In the genomic region with DNA sequence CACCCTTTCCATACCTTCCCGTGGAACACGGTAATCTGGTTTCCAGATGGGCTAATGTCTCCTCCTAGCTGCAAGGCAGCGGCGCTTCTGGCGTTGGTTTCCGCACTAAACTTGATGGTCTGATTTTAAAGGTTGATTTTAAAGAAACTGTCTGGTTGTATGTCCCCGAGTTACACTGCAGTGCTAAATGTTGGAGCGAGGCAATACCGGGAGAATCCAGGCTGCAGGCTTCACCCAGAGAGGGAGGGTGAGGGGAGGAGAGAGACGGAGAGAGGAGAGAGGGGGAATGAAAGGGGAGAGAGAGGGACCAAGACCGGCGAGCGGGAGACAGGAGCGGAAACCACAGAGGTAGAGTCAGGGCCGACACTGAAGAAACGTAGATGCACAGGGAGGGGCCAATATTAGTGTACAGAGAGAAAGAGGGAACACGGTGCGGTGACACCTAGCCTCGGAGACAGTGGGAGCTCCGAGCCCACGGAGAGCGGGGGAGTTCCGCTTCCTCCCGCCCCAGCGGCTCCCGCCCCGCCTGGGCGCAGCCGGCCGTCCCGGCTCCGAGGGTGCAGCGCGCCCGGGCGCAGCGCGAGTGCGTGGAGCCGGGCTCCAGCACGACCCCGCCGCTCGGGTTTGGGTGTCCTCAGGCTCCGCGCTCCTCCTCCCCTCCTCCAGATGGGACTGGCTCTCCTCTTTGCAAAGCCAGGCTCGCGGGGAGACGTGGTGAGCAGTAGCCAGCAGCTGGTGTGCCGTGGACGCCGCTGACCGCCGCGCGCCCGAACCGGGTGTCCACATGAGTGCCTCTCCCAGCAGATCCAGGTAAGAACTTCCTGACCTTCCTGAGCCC, we compare ENCODE assay signal across 1 cellular context.
TF ChIP-seq lines count a peak whose summit lies in the region.

No MANE protein-coding gene starts in this region.

TF ChIP-seq in IMR-90, 13 proteins besides CTCF, POLR2A, EP300 and RAD21 (continued from another document):
- TF ChIP-seq BHLHE40 (IDR thresholded peaks at IDR 0.05; ENCODE audit: low read depth, low read length), result no peak
- TF ChIP-seq MXI1 (IDR thresholded peaks at IDR 0.05; ENCODE audit: borderline replicate concordance, low read depth, low read length), result no peak
- TF ChIP-seq FOS (IDR thresholded peaks at IDR 0.05; ENCODE audit: low read depth, low read length), result no peak
- TF ChIP-seq RFX5 (IDR thresholded peaks at IDR 0.05; ENCODE audit: low read depth, low read length), result no peak
- no peak for TF ChIP-seq RCOR1 (IDR thresholded peaks at IDR 0.05; ENCODE audit: insufficient replicate concordance, low read length)
- no peak for TF ChIP-seq SMC3 (IDR thresholded peaks at IDR 0.05; ENCODE audit: low read depth, low read length)
- TF ChIP-seq MAZ (IDR thresholded peaks at IDR 0.05; ENCODE audit: borderline replicate concordance, low read depth, low read length), result no peak
- no peak for TF ChIP-seq CEBPB (IDR thresholded peaks at IDR 0.05; ENCODE audit: low read depth, low read length)
- TF ChIP-seq CHD1 (IDR thresholded peaks at IDR 0.05; ENCODE audit: low read depth, low read length), result no peak
- TF ChIP-seq, protein P1, sequence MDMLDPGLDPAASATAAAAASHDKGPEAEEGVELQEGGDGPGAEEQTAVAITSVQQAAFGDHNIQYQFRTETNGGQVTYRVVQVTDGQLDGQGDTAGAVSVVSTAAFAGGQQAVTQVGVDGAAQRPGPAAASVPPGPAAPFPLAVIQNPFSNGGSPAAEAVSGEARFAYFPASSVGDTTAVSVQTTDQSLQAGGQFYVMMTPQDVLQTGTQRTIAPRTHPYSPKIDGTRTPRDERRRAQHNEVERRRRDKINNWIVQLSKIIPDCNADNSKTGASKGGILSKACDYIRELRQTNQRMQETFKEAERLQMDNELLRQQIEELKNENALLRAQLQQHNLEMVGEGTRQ (IDR thresholded peaks at IDR 0.05; ENCODE audit: low read depth, low read length), result no peak
- TF ChIP-seq, protein P2, sequence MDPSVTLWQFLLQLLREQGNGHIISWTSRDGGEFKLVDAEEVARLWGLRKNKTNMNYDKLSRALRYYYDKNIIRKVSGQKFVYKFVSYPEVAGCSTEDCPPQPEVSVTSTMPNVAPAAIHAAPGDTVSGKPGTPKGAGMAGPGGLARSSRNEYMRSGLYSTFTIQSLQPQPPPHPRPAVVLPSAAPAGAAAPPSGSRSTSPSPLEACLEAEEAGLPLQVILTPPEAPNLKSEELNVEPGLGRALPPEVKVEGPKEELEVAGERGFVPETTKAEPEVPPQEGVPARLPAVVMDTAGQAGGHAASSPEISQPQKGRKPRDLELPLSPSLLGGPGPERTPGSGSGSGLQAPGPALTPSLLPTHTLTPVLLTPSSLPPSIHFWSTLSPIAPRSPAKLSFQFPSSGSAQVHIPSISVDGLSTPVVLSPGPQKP (IDR thresholded peaks at IDR 0.05; ENCODE audit: borderline replicate concordance, low read depth, low read length), result no peak
